ENCODE assay signal across 8 cellular contexts in the genomic region with DNA sequence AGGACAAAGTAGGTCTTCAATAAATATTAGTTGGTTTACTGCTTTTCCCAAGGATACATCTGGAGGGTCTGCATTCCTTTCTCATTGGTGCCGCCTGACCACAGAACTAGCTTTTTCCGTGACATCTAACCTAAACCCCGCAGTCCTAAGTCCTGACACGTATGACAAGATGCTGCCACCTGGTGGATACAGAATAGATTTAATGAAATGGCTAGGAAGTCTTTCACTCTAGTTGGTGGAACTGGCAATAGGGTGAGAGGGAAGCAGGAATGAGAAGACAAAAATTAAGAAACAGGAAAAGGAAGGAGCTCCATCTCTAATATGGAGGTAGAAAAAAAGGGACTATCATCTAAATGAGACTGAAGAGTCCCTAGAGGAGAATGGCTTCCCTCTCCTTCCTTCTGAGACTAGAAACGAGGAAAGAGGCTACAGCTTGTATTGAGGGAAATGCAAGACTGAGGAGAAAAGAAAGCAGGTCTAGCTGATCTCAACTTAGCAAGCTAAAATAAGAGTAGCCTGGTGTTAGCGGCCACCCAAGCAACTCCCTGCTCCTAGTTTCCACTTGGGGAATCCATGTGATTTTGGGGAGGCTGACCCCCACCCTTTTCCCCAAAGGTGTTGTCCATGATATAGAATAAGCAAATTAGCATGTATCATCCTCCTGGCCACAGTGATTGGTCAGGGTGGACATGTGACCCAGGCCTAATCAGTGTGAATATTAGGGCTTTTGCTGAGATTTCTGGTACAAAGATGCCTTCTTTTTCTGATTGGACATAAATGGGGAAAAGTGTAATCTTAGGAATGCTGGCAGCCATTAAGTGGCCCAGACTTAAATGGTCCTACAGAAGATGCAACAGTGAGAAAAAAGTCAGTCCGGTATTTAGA. TPM values are rescaled to one million over a fixed set of nuclear protein-coding genes. Genes with fewer than 3 reads are reported as not detected.
A peak's percentile ranks its signal among the peaks of the same experiment; 100 is the strongest.
DNase-seq lines count a peak whose midpoint lies in the region; ATAC-seq and TF ChIP-seq lines count a peak whose summit lies in the region.

No MANE protein-coding gene starts in this region.

- TF ChIP-seq POLR2A in esophagus muscularis mucosa (IDR thresholded peaks at IDR 0.05; ENCODE audit: low read depth) = no peak

- peak; percentile 56 for DNase-seq in GM04504 (ENCODE audit: low read depth)
- peak; percentile 33 for DNase-seq in HuH-7.5 (ENCODE audit: low spot score)
- DNase-seq in NOMO-1 treated with DMSO at 0.1 percent for 48 hours (lab: John Stamatoyannopoulos, UW; ENCODE audit: unreplicated experiment) = peak; percentile 79
- peak; percentile 54 for DNase-seq in activated T-cell treated with anti-CD3 and anti-CD28 coated beads for 4 hours
- no peak for DNase-seq in esophagus muscularis mucosa (ENCODE audit: extremely low spot score)
- DNase-seq in naive thymus-derived CD4-positive, alpha-beta T cell = peak in 8 of 9 donors; percentile 46 to 75 (median 68)

- CTCF ChIA-PET in naive thymus-derived CD4-positive, alpha-beta T cell (lab: Charles Lee) = interaction anchor here (0.5 to 7.1 kb wide), 36 partner anchors 9 to 495 kb away, joined by 3 to 119 read pairs (median 4); a partner anchor contains a TSS

- POLR2A ChIA-PET in naive thymus-derived CD4-positive, alpha-beta T cell (lab: Charles Lee) = interaction anchor here (0.6 to 8.0 kb wide), 7 partner anchors 9 to 151 kb away, joined by 3 to 54 read pairs (median 5); a partner anchor contains a TSS

- H3K36me3 ChIP-seq in esophagus muscularis mucosa (peaks cover 19 to 38% (median 31%) of the 10 kb centered on the region in 4 donors), thymus (ENCODE audit: control insufficient read depth, insufficient read depth) (peaks cover 29% of the 10 kb centered on the region)
- peaks cover 0 to 36% (median 6%) of the 10 kb centered on the region in 3 experiments for H3K36me3 ChIP-seq in naive thymus-derived CD4-positive, alpha-beta T cell (ENCODE audit: control insufficient read depth in 2 of 3, insufficient read depth in 3 of 3, low read length in 3 of 3)

- no peaks in the 10 kb centered on the region for H3K27me3 ChIP-seq in esophagus muscularis mucosa
- no peaks in the 10 kb centered on the region for H3K27me3 ChIP-seq in naive thymus-derived CD4-positive, alpha-beta T cell (ENCODE audit: control insufficient read depth in 2 of 2, insufficient read depth in 2 of 2, low read length in 2 of 2)
- no peaks in the 10 kb centered on the region for H3K27me3 ChIP-seq in thymus (ENCODE audit: control insufficient read depth, insufficient read depth)

- WGBS in esophagus muscularis mucosa = 29% methylated on average over 7 of the region's 7 CpGs
- WGBS in thymus = 43% methylated on average over 7 of the region's 7 CpGs

- H3K4me1 ChIP-seq in esophagus muscularis mucosa (peaks cover under 1 to 21% (median 18%) of the 10 kb centered on the region in 4 donors), thymus (ENCODE audit: control insufficient read depth, insufficient read depth, low read length) (peaks cover 6% of the 10 kb centered on the region)
- H3K4me1 ChIP-seq in naive thymus-derived CD4-positive, alpha-beta T cell (ENCODE audit: control insufficient read depth in 2 of 2, insufficient read depth in 2 of 2, low read length in 2 of 2) = peaks cover 6 to 7% of the 10 kb centered on the region in 2 donors

- peaks cover 20 to 39% (median 28%) of the 10 kb centered on the region in 7 donors for H3K4me1 Mint-ChIP-seq in naive thymus-derived CD4-positive, alpha-beta T cell

- H3K27ac Mint-ChIP-seq in naive thymus-derived CD4-positive, alpha-beta T cell = peak overlapping the region; percentile 1 to 70 (median 52)

- H3K9me3 ChIP-seq in esophagus muscularis mucosa = no peaks in the 10 kb centered on the region
- no peaks in the 10 kb centered on the region for H3K9me3 ChIP-seq in naive thymus-derived CD4-positive, alpha-beta T cell (ENCODE audit: control insufficient read depth in 2 of 3, low read length in 3 of 3)
- no peaks in the 10 kb centered on the region for H3K9me3 ChIP-seq in thymus (ENCODE audit: control insufficient read depth)

- H3K9me3 Mint-ChIP-seq in naive thymus-derived CD4-positive, alpha-beta T cell = no peaks in the 10 kb centered on the region

- intact Hi-C loops in esophagus muscularis mucosa (cut with DNase I) = loop anchor here (1.0 kb wide), 1 partner anchor 40 kb away; no protein-coding TSS in a partner anchor
- intact Hi-C loops in naive thymus-derived CD4-positive, alpha-beta T cell (cut with micrococcal nuclease) = loop anchor here (1.0 to 10.0 kb wide), 9 partner anchors 14 to 316 kb away; a partner anchor contains a TSS

- no peak for TF ChIP-seq EP300 in esophagus muscularis mucosa (IDR thresholded peaks at IDR 0.05)

- H3K4me3 ChIP-seq in esophagus muscularis mucosa (no peak overlapping the region), thymus (ENCODE audit: low read length) (no peak overlapping the region)
- H3K4me3 ChIP-seq in naive thymus-derived CD4-positive, alpha-beta T cell (ENCODE audit: low read length) = no peak overlapping the region

- H3K36me3 Mint-ChIP-seq in naive thymus-derived CD4-positive, alpha-beta T cell = peaks cover 0 to 25% (median 13%) of the 10 kb centered on the region in 5 donors

- ATAC-seq in naive thymus-derived CD4-positive, alpha-beta T cell = peak; percentile 92
- ATAC-seq in GM18870 (IDR thresholded peaks at IDR 0.05; ENCODE audit: unreplicated experiment) = no peak

- peak overlapping the region; percentile 46 to 65 (median 46) for H3K27ac ChIP-seq in esophagus muscularis mucosa (replicated peaks in 1 of 4)
- H3K27ac ChIP-seq in naive thymus-derived CD4-positive, alpha-beta T cell (ENCODE audit: low read depth, low read length) = peak overlapping the region; percentile 5
- peak overlapping the region; percentile 2 for H3K27ac ChIP-seq in thymus (ENCODE audit: low read depth)

- TF ChIP-seq CTCF in esophagus muscularis mucosa (IDR thresholded peaks at IDR 0.05) = peak; percentile 70 to 86 (median 73)

- H3K4me3 Mint-ChIP-seq in naive thymus-derived CD4-positive, alpha-beta T cell = peak overlapping the region in 1 of 10 donors; percentile 22

- H3K27me3 Mint-ChIP-seq in naive thymus-derived CD4-positive, alpha-beta T cell = no peaks in the 10 kb centered on the region

RNA-seq across cellular contexts. Expression of a gene that starts 5.9 kb away (rescaled TPM):
- 10 to 100 TPM; 40.3 to 50.3 (median 45.0) TPM for total RNA-seq in esophagus muscularis mucosa
- 10 to 100 TPM; 62.6 to 89.3 (median 82.2) TPM for total RNA-seq in naive thymus-derived CD4-positive, alpha-beta T cell
- 10 to 100 TPM; 26.6 to 29.6 TPM for polyA plus RNA-seq in naive thymus-derived CD4-positive, alpha-beta T cell
- polyA plus RNA-seq in thymus = 32.9 TPM

RNA-seq across cellular contexts. Expression of a gene that starts 13.9 kb away (rescaled TPM):
- 10 to 100 TPM; 54.8 to 79.5 (median 68.9) TPM for total RNA-seq in esophagus muscularis mucosa
- total RNA-seq in naive thymus-derived CD4-positive, alpha-beta T cell = 10 to 100 TPM; 64.0 to 91.9 (median 76.3) TPM
- 10 to 100 TPM; 48.5 to 76.7 TPM for polyA plus RNA-seq in naive thymus-derived CD4-positive, alpha-beta T cell
- polyA plus RNA-seq in thymus = 31.8 TPM

RNA-seq across cellular contexts. Expression of a gene that starts 31.4 kb away (rescaled TPM):
- 100 to 1,000 TPM in 1 of 4 donors, 10 to 100 TPM in 3; 61.4 to 113 (median 81.6) TPM for total RNA-seq in esophagus muscularis mucosa
- total RNA-seq in naive thymus-derived CD4-positive, alpha-beta T cell = not detected
- not detected for polyA plus RNA-seq in naive thymus-derived CD4-positive, alpha-beta T cell
- 6.4 TPM for polyA plus RNA-seq in thymus

RNA-seq across cellular contexts. Expression of a gene that starts 58.3 kb away (rescaled TPM):
- total RNA-seq in esophagus muscularis mucosa = 100 to 1,000 TPM; 236 to 284 (median 253) TPM
- total RNA-seq in naive thymus-derived CD4-positive, alpha-beta T cell = 100 to 1,000 TPM; 190 to 339 (median 267) TPM
- polyA plus RNA-seq in naive thymus-derived CD4-positive, alpha-beta T cell = 10 to 100 TPM; 54.5 to 60.8 TPM
- polyA plus RNA-seq in thymus = 371 TPM

RNA-seq across cellular contexts. Expression of a gene that starts 59.0 kb away (rescaled TPM):
- total RNA-seq in esophagus muscularis mucosa = 10 to 100 TPM; 16.6 to 28.6 (median 23.1) TPM
- total RNA-seq in naive thymus-derived CD4-positive, alpha-beta T cell = 10 to 100 TPM; 30.4 to 38.1 (median 32.3) TPM
- 1 to 10 TPM; 1.1 to 1.5 TPM for polyA plus RNA-seq in naive thymus-derived CD4-positive, alpha-beta T cell
- 11.1 TPM for polyA plus RNA-seq in thymus

Comparison
In these comparisons a context has a peak if more than half of its experiments do, and no peak if none do; other contexts are left out.
1. RNA of a gene that starts 31.4 kb away (total RNA-seq): 61.4 to 113 TPM in esophagus muscularis mucosa; not detected in naive thymus-derived CD4-positive, alpha-beta T cell; every median in the first group is over 10 times any median in the second.
2. Peak in every context shown above with its lines, with median percentiles within 50 percentile points of each other: H3K27ac ChIP-seq.